9 cellular contexts compared by ENCODE assay signal in the genomic region with DNA sequence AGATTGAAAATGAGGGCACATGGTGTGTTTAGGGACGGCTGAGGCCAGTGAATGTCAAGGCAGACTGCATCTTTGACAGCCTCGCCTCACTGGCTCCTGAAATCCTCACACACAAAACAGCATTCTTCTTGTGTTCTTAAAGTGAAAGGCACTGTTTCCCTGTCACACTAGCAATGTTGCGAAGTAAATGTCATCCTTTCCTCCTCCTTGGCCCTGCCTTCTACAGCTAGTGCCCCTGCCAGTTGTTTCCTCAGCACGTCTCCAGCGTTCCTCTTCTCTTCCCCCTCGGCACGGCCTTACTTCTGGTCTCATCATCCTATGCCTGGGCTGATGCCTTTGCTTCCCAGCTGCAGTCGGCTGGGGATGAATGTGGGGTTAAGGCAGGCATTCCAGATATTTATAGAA.
A peak's percentile ranks its signal among the peaks of the same experiment; 100 is the strongest.
DNase-seq lines count a peak whose midpoint lies in the region; ATAC-seq and TF ChIP-seq lines count a peak whose summit lies in the region.
"Had no signal": no experiment of that assay in that cellular context is flagged by ENCODE, and none has a peak within 500 bp of the region (broad histone marks: within the 10 kb centered on the region; RNA-seq: fewer than 3 reads in every experiment).

No MANE protein-coding gene starts in this region.

- H3K27me3 ChIP-seq in H9 (ENCODE audit: insufficient read depth, low read length) = no peaks in the 10 kb centered on the region
- no peaks in the 10 kb centered on the region for H3K27me3 ChIP-seq in duodenal mucosa (ENCODE audit: control insufficient read depth in 1 of 2, insufficient read depth in 2 of 2, low read length in 2 of 2)
- H3K27me3 ChIP-seq in subcutaneous abdominal adipose tissue (ENCODE audit: control insufficient read depth in 5 of 5, insufficient read depth in 4 of 5, low read length in 5 of 5) = no peaks in the 10 kb centered on the region

- H3K36me3 Mint-ChIP-seq in H9 (ENCODE audit: insufficient read depth in 1 of 3, low read depth in 3 of 3) = peaks cover 3 to 6% (median 6%) of the 10 kb centered on the region in 3 experiments; a peak in 6 of 7 replicates
- no peaks in the 10 kb centered on the region for H3K36me3 Mint-ChIP-seq in memory B cell
- H3K36me3 Mint-ChIP-seq: activated naive CD4-positive, alpha-beta T cell treated with anti-CD3 and anti-CD28 coated beads, Interleukin-2, amount 50 U/mL, for 24 hours had no signal

- no peak overlapping the region for H2BK5ac ChIP-seq in H9 (ENCODE audit: insufficient read length, low read length)

- no peak overlapping the region for H3K4ac ChIP-seq in H9 (ENCODE audit: low read depth, low read length)

- no peak overlapping the region for H4K91ac ChIP-seq in H9 (ENCODE audit: insufficient read length, low read depth, low read length)

- no peak for ATAC-seq in memory B cell (ENCODE audit: low read depth)
- no peak for ATAC-seq in GM18870 (IDR thresholded peaks at IDR 0.05; ENCODE audit: unreplicated experiment)

- peaks cover 8% of the 10 kb centered on the region for H3K79me1 ChIP-seq in H9 (ENCODE audit: insufficient read depth, low read depth, low read length, poor library complexity, severe bottlenecking)

- no peak overlapping the region for H2BK15ac ChIP-seq in H9 (ENCODE audit: low read depth, low read length)

- WGBS in H9 (ENCODE audit: extremely low coverage, insufficient read length, low lambda C conversion rate) = no CpG with 5 or more reads among the region's 8 CpGs

- H3K9me3 Mint-ChIP-seq in H9 (no peaks in the 10 kb centered on the region), memory B cell (no peaks in the 10 kb centered on the region)
- H3K9me3 Mint-ChIP-seq: activated naive CD4-positive, alpha-beta T cell treated with anti-CD3 and anti-CD28 coated beads, Interleukin-2, amount 50 U/mL, for 24 hours had no signal

- no peaks in the 10 kb centered on the region for H4K20me1 ChIP-seq in H9 (ENCODE audit: control insufficient read depth, insufficient read depth, insufficient read length)

- no peak overlapping the region for H3T11ph ChIP-seq in H9 (ENCODE audit: low read length)

- no peak overlapping the region for H4K8ac ChIP-seq in H9 (replicated peaks; ENCODE audit: insufficient read length, low read depth, low read length)

- H3K14ac ChIP-seq in H9 (ENCODE audit: insufficient read depth, low read length) = no peak overlapping the region

- no peak overlapping the region for H2BK20ac ChIP-seq in H9 (ENCODE audit: low read depth, low read length, poor library complexity, severe bottlenecking)

- DNase-seq in H9 (no peak), memory B cell (ENCODE audit: low spot score in 2 of 2) (no peak), DMS114 treated with DMSO at 0.1 percent for 48 hours (lab: John Stamatoyannopoulos, UW; ENCODE audit: unreplicated experiment) (no peak), HuH-7 (ENCODE audit: low spot score) (no peak), NCI-H1436 treated with DMSO at 0.1 percent for 48 hours (lab: John Stamatoyannopoulos, UW) (no peak)

- H3K4me3 Mint-ChIP-seq in H9 (no peak overlapping the region), memory B cell (no peak overlapping the region)
- H3K4me3 Mint-ChIP-seq: activated naive CD4-positive, alpha-beta T cell treated with anti-CD3 and anti-CD28 coated beads, Interleukin-2, amount 50 U/mL, for 24 hours had no signal

- H2BK120ac ChIP-seq in H9 (ENCODE audit: low read depth, low read length, poor library complexity, severe bottlenecking) = no peak overlapping the region

- H3K27me3 Mint-ChIP-seq in H9 (ENCODE audit: low read depth) (no peaks in the 10 kb centered on the region), memory B cell (no peaks in the 10 kb centered on the region)
- H3K27me3 Mint-ChIP-seq: activated naive CD4-positive, alpha-beta T cell treated with anti-CD3 and anti-CD28 coated beads, Interleukin-2, amount 50 U/mL, for 24 hours had no signal

- no peak overlapping the region for H2AFZ ChIP-seq in H9 (ENCODE audit: low read length)

- peaks cover 38 to 39% of the 10 kb centered on the region in 2 experiments for H3K4me1 Mint-ChIP-seq in H9
- H3K4me1 Mint-ChIP-seq in memory B cell = peaks cover 6% of the 10 kb centered on the region
- H3K4me1 Mint-ChIP-seq: activated naive CD4-positive, alpha-beta T cell treated with anti-CD3 and anti-CD28 coated beads, Interleukin-2, amount 50 U/mL, for 24 hours had no signal

- no peak overlapping the region for H3K56ac ChIP-seq in H9 (ENCODE audit: insufficient read length, low read depth, low read length)

- no peak overlapping the region for H2AK5ac ChIP-seq in H9 (ENCODE audit: insufficient read length, low read length)

- no peak overlapping the region for H2BK12ac ChIP-seq in H9 (ENCODE audit: insufficient read length, low read depth, low read length)

- TF ChIP-seq CTCF in H9 (conservative IDR thresholded peaks at IDR 0.05) = no peak

- H4K5ac ChIP-seq in H9 (ENCODE audit: insufficient read length, low read depth, low read length) = no peak overlapping the region

- no peak overlapping the region for H3K4me2 ChIP-seq in H9 (ENCODE audit: insufficient read depth, insufficient read length, low read length)

- H3K79me2 ChIP-seq in H9 (ENCODE audit: insufficient read depth, low read length) = peaks cover 15% of the 10 kb centered on the region; the same call in 1 of the 2 replicates

- H3K27ac ChIP-seq in H9 (ENCODE audit: insufficient read length, low read depth, low read length) (no peak overlapping the region), duodenal mucosa (ENCODE audit: low read depth, low read length) (peak overlapping the region; percentile 22), subcutaneous abdominal adipose tissue (ENCODE audit: low read depth, low read length) (peak overlapping the region; percentile 91)

- peak overlapping the region in 1 of 3 experiments; percentile 38; a peak in 3 of 7 replicates for H3K27ac Mint-ChIP-seq in H9
- H3K27ac Mint-ChIP-seq in memory B cell = peak overlapping the region; percentile 6
- H3K27ac Mint-ChIP-seq: activated naive CD4-positive, alpha-beta T cell treated with anti-CD3 and anti-CD28 coated beads, Interleukin-2, amount 50 U/mL, for 24 hours had no signal

- no peaks in the 10 kb centered on the region for H3K36me3 ChIP-seq in duodenal mucosa (ENCODE audit: control insufficient read depth in 1 of 2, insufficient read depth in 2 of 2, low read length in 2 of 2)
- peaks cover 0 to 3% (median 0%) of the 10 kb centered on the region in 5 donors for H3K36me3 ChIP-seq in subcutaneous abdominal adipose tissue (ENCODE audit: control insufficient read depth in 5 of 5, insufficient read depth in 5 of 5, low read length in 5 of 5)

- no peak overlapping the region for H3K9ac ChIP-seq in H9 (ENCODE audit: extremely low read depth, insufficient read length, low read length)
- no peak overlapping the region for H3K9ac ChIP-seq in duodenal mucosa (ENCODE audit: low read depth in 1 of 2, low read length in 2 of 2)
- peak overlapping the region; percentile 12 to 76 (median 52) for H3K9ac ChIP-seq in subcutaneous abdominal adipose tissue (ENCODE audit: low read length in 5 of 5)

- H3K23me2 ChIP-seq in H9 (ENCODE audit: insufficient read length, low read depth, low read length, poor library complexity, severe bottlenecking) = no peaks in the 10 kb centered on the region

- H3K9me3 ChIP-seq in H9 (ENCODE audit: control insufficient read depth, low read depth, low read length) (no peaks in the 10 kb centered on the region), duodenal mucosa (ENCODE audit: control insufficient read depth in 1 of 2, low read length in 2 of 2) (no peaks in the 10 kb centered on the region), subcutaneous abdominal adipose tissue (ENCODE audit: control insufficient read depth in 5 of 5, low read length in 5 of 5) (no peaks in the 10 kb centered on the region)

- H3K4me3 ChIP-seq in duodenal mucosa (ENCODE audit: low read depth in 1 of 2, low read length in 2 of 2) = peak overlapping the region in 1 of 2 donors; percentile 29
- peak overlapping the region in 4 of 5 donors; percentile 22 to 45 (median 24) for H3K4me3 ChIP-seq in subcutaneous abdominal adipose tissue (ENCODE audit: low read depth in 1 of 5, low read length in 5 of 5)

- peak overlapping the region; percentile 14 for H3K23ac ChIP-seq in H9 (ENCODE audit: insufficient read length, low read depth, low read length)

- no peak overlapping the region for H3K18ac ChIP-seq in H9 (ENCODE audit: insufficient read length, low read depth, low read length)

- H3K4me1 ChIP-seq in H9 (ENCODE audit: insufficient read depth, low read length) (peaks cover 6% of the 10 kb centered on the region), duodenal mucosa (ENCODE audit: control insufficient read depth in 1 of 2, insufficient read depth in 2 of 2, low read length in 2 of 2) (peaks cover 9 to 14% of the 10 kb centered on the region in 2 donors), subcutaneous abdominal adipose tissue (ENCODE audit: control insufficient read depth in 5 of 5, insufficient read depth in 5 of 5, low read length in 5 of 5) (peaks cover 6 to 58% (median 49%) of the 10 kb centered on the region in 5 donors)

Comparison
In these comparisons a context has a peak if more than half of its experiments do, and no peak if none do; other contexts are left out.
1. H3K9ac ChIP-seq: peak in subcutaneous abdominal adipose tissue (5 of 5); none in H9 (single experiment) and duodenal mucosa (0 of 2).